Comparison of ENCODE assay signal across 8 cellular contexts in the genomic region with DNA sequence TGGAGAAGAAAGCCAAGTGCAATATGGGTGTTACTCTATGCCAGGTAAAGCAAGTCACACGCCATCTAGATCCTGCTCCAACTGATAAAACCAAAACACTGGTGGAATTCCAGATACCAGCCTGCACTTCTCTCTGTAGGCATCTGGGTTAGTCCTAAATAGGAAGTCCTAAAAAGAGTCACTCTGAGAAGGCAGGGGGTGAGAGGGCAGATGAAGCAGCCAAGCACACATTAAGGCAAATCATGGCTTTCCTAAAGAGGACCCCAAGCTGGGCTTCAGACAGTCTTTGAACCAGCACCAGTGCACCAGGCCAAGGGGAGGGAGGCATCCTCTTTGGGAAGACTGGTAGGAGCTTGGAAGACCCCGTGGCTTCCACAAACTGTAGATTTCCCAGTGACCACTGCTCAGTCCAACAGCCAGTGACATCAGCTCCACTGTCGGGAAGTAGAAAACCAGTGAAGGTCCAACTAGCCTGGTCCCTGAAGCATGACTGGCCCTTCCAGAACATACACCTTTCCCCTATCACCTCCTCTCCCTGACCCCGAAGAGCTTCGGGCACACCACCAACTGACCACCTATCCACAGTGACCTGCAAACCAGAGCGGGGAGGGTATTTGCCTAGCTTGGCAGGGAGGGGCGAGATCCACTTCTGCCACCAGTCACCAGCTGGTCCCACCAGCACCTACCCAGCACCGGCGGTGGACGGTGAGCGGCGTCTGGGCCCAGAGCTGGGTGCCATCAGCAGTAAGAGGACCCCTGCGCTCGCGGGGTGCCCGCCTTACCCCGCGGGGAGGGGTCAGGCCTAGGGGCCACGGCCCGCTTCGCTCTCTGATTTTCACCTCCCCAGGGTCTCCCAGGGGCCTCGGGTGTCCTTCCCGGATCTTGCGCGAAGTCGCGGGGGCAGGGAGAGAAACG. TPM values are rescaled to one million over a fixed set of nuclear protein-coding genes. Genes with fewer than 3 reads are reported as not detected.
DNase-seq lines count a peak whose midpoint lies in the region; ATAC-seq and TF ChIP-seq lines count a peak whose summit lies in the region.

No MANE protein-coding gene starts in this region.

- H3K4me3 ChIP-seq in HEK293 (ENCODE audit: low read depth, low read length), result peak overlapping the region; percentile 72
- peak overlapping the region; percentile 58 for H3K4me3 ChIP-seq in WERI-Rb-1 (ENCODE audit: low read depth, low read length)
- H3K4me3 ChIP-seq in epithelial cell of proximal tubule (ENCODE audit: low read depth, low read length), result peak overlapping the region; percentile 88

- H3K9me3 ChIP-seq in CD4-positive, alpha-beta T cell (ENCODE audit: control insufficient read depth, low read length), result no peaks in the 10 kb centered on the region
- H3K9me3 ChIP-seq in HEK293 (ENCODE audit: control insufficient read depth, insufficient read depth, low read depth, low read length) (no peaks in the 10 kb centered on the region), WERI-Rb-1 (ENCODE audit: severe bottlenecking) (no peaks in the 10 kb centered on the region)

- intact Hi-C loops in CD4-positive, alpha-beta T cell (cut with DNase I, micrococcal nuclease), result loop anchor here (1.0 to 2.0 kb wide), 3 partner anchors 25 to 53 kb away; no protein-coding TSS in a partner anchor

- peaks cover 50% of the 10 kb centered on the region for H3K36me3 Mint-ChIP-seq in CD4-positive, alpha-beta T cell (ENCODE audit: low read depth)
- no peaks in the 10 kb centered on the region for H3K36me3 Mint-ChIP-seq in nephron (ENCODE audit: low read depth)

- H3K27me3 Mint-ChIP-seq in CD4-positive, alpha-beta T cell, result no peaks in the 10 kb centered on the region
- H3K27me3 Mint-ChIP-seq in nephron (ENCODE audit: low read depth), result no peaks in the 10 kb centered on the region

- H3K4me3 Mint-ChIP-seq in CD4-positive, alpha-beta T cell, result peak overlapping the region; percentile 90
- peak overlapping the region; percentile 87 to 97 (median 96) for H3K4me3 Mint-ChIP-seq in nephron

- no peaks in the 10 kb centered on the region for H3K9me3 Mint-ChIP-seq in CD4-positive, alpha-beta T cell
- H3K9me3 Mint-ChIP-seq in nephron, result no peaks in the 10 kb centered on the region

- peak in 4 of 10 experiments; percentile 17 to 33 (median 22) for DNase-seq in CD4-positive, alpha-beta T cell
- DNase-seq in WERI-Rb-1 (no peak), epithelial cell of proximal tubule (ENCODE audit: low read depth) (no peak), mesenteric fat pad (ENCODE audit: low spot score) (no peak)

- H3K36me3 ChIP-seq in HEK293 (ENCODE audit: control insufficient read depth in 2 of 2, insufficient read depth in 1 of 2, low read length in 2 of 2) (no peaks in the 10 kb centered on the region), WERI-Rb-1 (no peaks in the 10 kb centered on the region)

- H3K27me3 ChIP-seq in CD4-positive, alpha-beta T cell (ENCODE audit: control insufficient read depth, insufficient read depth, low read length), result no peaks in the 10 kb centered on the region
- H3K27me3 ChIP-seq in WERI-Rb-1 (ENCODE audit: insufficient read depth, low read depth, severe bottlenecking), result no peaks in the 10 kb centered on the region

- peak overlapping the region; percentile 82 for H3K27ac ChIP-seq in CD4-positive, alpha-beta T cell (ENCODE audit: low read depth, low read length)
- H3K27ac ChIP-seq in HEK293 (ENCODE audit: extremely low read depth, low read depth, low read length), result peak overlapping the region; percentile 73; the same call in 1 of the 2 replicates
- H3K27ac ChIP-seq in WERI-Rb-1, result no peak overlapping the region

- peak; percentile 7 for ATAC-seq in CD4-positive, alpha-beta T cell (ENCODE audit: poor library complexity)
- no peak for ATAC-seq in HG02885 (IDR thresholded peaks at IDR 0.05; ENCODE audit: poor library complexity, unreplicated experiment)
- no peak for ATAC-seq in HG03460 (IDR thresholded peaks at IDR 0.05; ENCODE audit: unreplicated experiment)

- no peak for TF ChIP-seq CTCF in CD4-positive, alpha-beta T cell (IDR thresholded peaks at IDR 0.05)
- TF ChIP-seq CTCF in HEK293 (tag by site-specific recombination; IDR thresholded peaks at IDR 0.05), result no peak
- no peak for TF ChIP-seq CTCF in WERI-Rb-1 (IDR thresholded peaks at IDR 0.05; ENCODE audit: low read depth, low read length)
- TF ChIP-seq CTCF in epithelial cell of proximal tubule (conservative IDR thresholded peaks at IDR 0.05; ENCODE audit: low read depth, low read length), result no peak
- TF ChIP-seq CTCF in nephron (IDR thresholded peaks at IDR 0.05; ENCODE audit: unreplicated experiment in 3 of 3), result no peak

- H3K27ac Mint-ChIP-seq in CD4-positive, alpha-beta T cell, result peak overlapping the region; percentile 91
- H3K27ac Mint-ChIP-seq in nephron, result peak overlapping the region; percentile 91 to 96 (median 96)

- POLR2A ChIA-PET in CD4-positive, alpha-beta T cell (lab: Charles Lee), result interaction anchor here (0.8 to 2.9 kb wide), 9 partner anchors 8 to 54 kb away, joined by 3 to 39 read pairs (median 4); no protein-coding TSS in a partner anchor
- POLR2A ChIA-PET in HEK293 (lab: Yijun Ruan, JAX), result interaction anchor here (1.1 to 1.9 kb wide), 2 partner anchors 9 to 12 kb away, joined by 3 to 8 read pairs; no protein-coding TSS in a partner anchor

- CTCF ChIA-PET in CD4-positive, alpha-beta T cell (lab: Charles Lee), result interaction anchor here (0.5 to 1.2 kb wide), 4 partner anchors 12 to 54 kb away, joined by 3 to 6 read pairs (median 4); no protein-coding TSS in a partner anchor
- CTCF ChIA-PET in HEK293 (lab: Yijun Ruan, JAX), result interaction anchor here (0.6 kb wide), 1 partner anchor 161 kb away, joined by 3 read pairs; no protein-coding TSS in a partner anchor

- peaks cover 15% of the 10 kb centered on the region for H3K4me1 ChIP-seq in HEK293 (ENCODE audit: control insufficient read depth, insufficient read depth, low read length)

- H3K4me1 Mint-ChIP-seq in CD4-positive, alpha-beta T cell (ENCODE audit: low read depth), result peaks cover 66% of the 10 kb centered on the region
- H3K4me1 Mint-ChIP-seq in nephron, result peaks cover 57% of the 10 kb centered on the region

TF ChIP-seq in HEK293, 187 proteins besides CTCF, POLR2A, EP300 and RAD21 (continues in another document):
- TF ChIP-seq ZXDB (tag by site-specific recombination; IDR thresholded peaks at IDR 0.05), result peak; percentile 42; the same call in 1 of the 2 replicates
- TF ChIP-seq, protein P1, sequence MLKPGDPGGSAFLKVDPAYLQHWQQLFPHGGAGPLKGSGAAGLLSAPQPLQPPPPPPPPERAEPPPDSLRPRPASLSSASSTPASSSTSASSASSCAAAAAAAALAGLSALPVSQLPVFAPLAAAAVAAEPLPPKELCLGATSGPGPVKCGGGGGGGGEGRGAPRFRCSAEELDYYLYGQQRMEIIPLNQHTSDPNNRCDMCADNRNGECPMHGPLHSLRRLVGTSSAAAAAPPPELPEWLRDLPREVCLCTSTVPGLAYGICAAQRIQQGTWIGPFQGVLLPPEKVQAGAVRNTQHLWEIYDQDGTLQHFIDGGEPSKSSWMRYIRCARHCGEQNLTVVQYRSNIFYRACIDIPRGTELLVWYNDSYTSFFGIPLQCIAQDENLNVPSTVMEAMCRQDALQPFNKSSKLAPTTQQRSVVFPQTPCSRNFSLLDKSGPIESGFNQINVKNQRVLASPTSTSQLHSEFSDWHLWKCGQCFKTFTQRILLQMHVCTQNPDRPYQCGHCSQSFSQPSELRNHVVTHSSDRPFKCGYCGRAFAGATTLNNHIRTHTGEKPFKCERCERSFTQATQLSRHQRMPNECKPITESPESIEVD (tag by site-specific recombination; IDR thresholded peaks at IDR 0.05), result no peak
- no peak for TF ChIP-seq MEIS1 (CRISPR knock-in tag; IDR thresholded peaks at IDR 0.05; ENCODE audit: borderline replicate concordance)
- TF ChIP-seq ZNF335 (tag by site-specific recombination; conservative IDR thresholded peaks at IDR 0.05), result peak; percentile 62
- TF ChIP-seq PRDM1 (tag by site-specific recombination; IDR thresholded peaks at IDR 0.05), result 0 out of 2 replicates have a peak, but pooled peaks have one; percentile 20
- no peak for TF ChIP-seq ZFP3 (tag by site-specific recombination; IDR thresholded peaks at IDR 0.05; ENCODE audit: low read depth)
- TF ChIP-seq ZNF596 (tag by site-specific recombination; IDR thresholded peaks at IDR 0.05), result no peak
- TF ChIP-seq ZNF223 (tag by site-specific recombination; IDR thresholded peaks at IDR 0.05), result no peak
- TF ChIP-seq ZNF175 (tag by site-specific recombination; IDR thresholded peaks at IDR 0.05), result no peak
- TF ChIP-seq SCRT1 (tag by site-specific recombination; IDR thresholded peaks at IDR 0.05; ENCODE audit: borderline replicate concordance), result no peak
- TF ChIP-seq GLIS2 (tag by site-specific recombination; IDR thresholded peaks at IDR 0.05), result no peak
- TF ChIP-seq ZNF404 (tag by site-specific recombination; IDR thresholded peaks at IDR 0.05), result no peak
- 0 out of 2 replicates have a peak, but pooled peaks have one; percentile 30 for TF ChIP-seq ZFP69B (tag by site-specific recombination; IDR thresholded peaks at IDR 0.05)
- TF ChIP-seq, protein P2, sequence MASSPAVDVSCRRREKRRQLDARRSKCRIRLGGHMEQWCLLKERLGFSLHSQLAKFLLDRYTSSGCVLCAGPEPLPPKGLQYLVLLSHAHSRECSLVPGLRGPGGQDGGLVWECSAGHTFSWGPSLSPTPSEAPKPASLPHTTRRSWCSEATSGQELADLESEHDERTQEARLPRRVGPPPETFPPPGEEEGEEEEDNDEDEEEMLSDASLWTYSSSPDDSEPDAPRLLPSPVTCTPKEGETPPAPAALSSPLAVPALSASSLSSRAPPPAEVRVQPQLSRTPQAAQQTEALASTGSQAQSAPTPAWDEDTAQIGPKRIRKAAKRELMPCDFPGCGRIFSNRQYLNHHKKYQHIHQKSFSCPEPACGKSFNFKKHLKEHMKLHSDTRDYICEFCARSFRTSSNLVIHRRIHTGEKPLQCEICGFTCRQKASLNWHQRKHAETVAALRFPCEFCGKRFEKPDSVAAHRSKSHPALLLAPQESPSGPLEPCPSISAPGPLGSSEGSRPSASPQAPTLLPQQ (tag by site-specific recombination; IDR thresholded peaks at IDR 0.05), result peak; percentile 38; the same call in 1 of the 2 replicates
- TF ChIP-seq ZNF600 (tag by site-specific recombination; IDR thresholded peaks at IDR 0.05), result peak; percentile 88
- TF ChIP-seq ZNF341 (tag by site-specific recombination; IDR thresholded peaks at IDR 0.05; ENCODE audit: low read depth), result peak; percentile 82

RNA-seq across cellular contexts. Expression of a gene that starts 1.0 kb away (rescaled TPM):
- total RNA-seq in CD4-positive, alpha-beta T cell, result 100 to 1,000 TPM; 226 to 257 TPM
- total RNA-seq in epithelial cell of proximal tubule (30.4 and 45.4 TPM in 2 replicates), mesenteric fat pad (191 TPM)
